ENCODE assay signal across 8 cellular contexts in genomic region chr9:134326754-134327526, GRCh38. TPM values are rescaled to one million over a fixed set of nuclear protein-coding genes. Genes with fewer than 3 reads are reported as not detected.
DNase-seq lines count a peak whose midpoint lies in the region; ATAC-seq and TF ChIP-seq lines count a peak whose summit lies in the region.

No MANE protein-coding gene starts in this region.

- H3K4me1 ChIP-seq in ovary (ENCODE audit: insufficient read depth), result peaks cover 31% of the 10 kb centered on the region

- H3K36me3 ChIP-seq in ovary, result no peaks in the 10 kb centered on the region

- DNase-seq in NCI-H2227 (lab: John Stamatoyannopoulos, UW; ENCODE audit: unreplicated experiment) (peak; percentile 32), NCI-H2227 treated with DMSO at 0.1 percent for 48 hours (lab: John Stamatoyannopoulos, UW) (no peak), T-cell (no peak), foreskin melanocyte (peak; percentile 24), ovary (peak in 3 of 5 donors; percentile 36 to 63 (median 58)), kidney glomerular epithelial cell (lab: John Stamatoyannopoulos, UW) (no peak)
- DNase-seq in stimulated activated CD4-positive, alpha-beta T cell treated with anti-CD3 and anti-CD28 coated beads, Interleukin-2, amount 100 ng/mL, for 48 hours, result no peak

- 0% methylated on average over 34 to 72 of the region's 72 CpGs for WGBS in ovary, 3 donors

- H3K36me3 Mint-ChIP-seq in T-cell, result no peaks in the 10 kb centered on the region

- POLR2A ChIA-PET in T-cell (lab: Charles Lee), result interaction anchor here in 1 of 2 donors (0.6 kb wide), 1 partner anchor 19 kb away, joined by 3 read pairs; no protein-coding TSS in a partner anchor

- no peaks in the 10 kb centered on the region for H3K9me3 ChIP-seq in ovary

- H3K4me3 Mint-ChIP-seq in T-cell, result peak overlapping the region; percentile 60 to 65 (median 63)

- intact Hi-C loops in ovary (cut with DNase I), result loop anchor here (5.0 to 10.0 kb wide), 5 partner anchors 105 to 1108 kb away; partner anchors contain the start of gene COL5A1 (in 1 of the 4)

- no peak for TF ChIP-seq EP300 in ovary (IDR thresholded peaks at IDR 0.05)

- ATAC-seq in T-cell (replicated peaks in 1 of 4) (no peak), HG03159 (IDR thresholded peaks at IDR 0.05; ENCODE audit: unreplicated experiment) (no peak)

- H3K9me3 Mint-ChIP-seq in T-cell, result no peaks in the 10 kb centered on the region

- H3K27me3 ChIP-seq in ovary, result no peaks in the 10 kb centered on the region

- TF ChIP-seq CTCF in ovary (IDR thresholded peaks at IDR 0.05), result no peak

- CTCF ChIA-PET in T-cell (lab: Charles Lee), result no interaction called here

- H3K27me3 Mint-ChIP-seq in T-cell, result no peaks in the 10 kb centered on the region

- no peak overlapping the region for H3K27ac Mint-ChIP-seq in T-cell

- peaks cover 6 to 26% (median 11%) of the 10 kb centered on the region in 3 donors for H3K4me1 Mint-ChIP-seq in T-cell

- H3K4me3 ChIP-seq in ovary, result peak overlapping the region; percentile 65

- no peak for TF ChIP-seq POLR2A in ovary (IDR thresholded peaks at IDR 0.05)

- peak overlapping the region in 1 of 2 donors; percentile 70 for H3K27ac ChIP-seq in ovary

RNA-seq across cellular contexts. Expression of gene RXRA, which starts 0.7 kb away (rescaled TPM):
- total RNA-seq in T-cell (10 to 100 TPM in 4 of 5 donors, 1 to 10 TPM in 1; 5.6 to 17.7 (median 14.5) TPM), ovary (10 to 100 TPM; 23.0 to 82.2 (median 71.8) TPM)
- 10 to 100 TPM; 12.4 to 53.2 TPM for polyA plus RNA-seq in ovary

Comparison
In these comparisons a context has a peak if more than half of its experiments do, and no peak if none do; other contexts are left out.
1. DNase-seq: peak in NCI-H2227 (single experiment), foreskin melanocyte (single experiment) and ovary (3 of 5); none in NCI-H2227 treated with DMSO at 0.1 percent for 48 hours (single experiment), T-cell (0 of 34), kidney glomerular epithelial cell (single experiment) and stimulated activated CD4-positive, alpha-beta T cell treated with anti-CD3 and anti-CD28 coated beads, Interleukin-2, amount 100 ng/mL, for 48 hours (0 of 2).